Comparison of ENCODE assay signal across 26 cellular contexts in genomic region chr18:40235881-40236280, GRCh38.
"Had no signal": no experiment of that assay in that cellular context is flagged by ENCODE, and none has a peak within 500 bp of the region (broad histone marks: within the 10 kb centered on the region; RNA-seq: fewer than 3 reads in every experiment).

No MANE protein-coding gene starts in this region.

- H3K27me3 ChIP-seq: esophagus squamous epithelium, spleen, thyroid gland, vagina had no signal

- H3K4me1 ChIP-seq: esophagus squamous epithelium, lower lobe of right lung, psoas muscle, spleen, thyroid gland, vagina had no signal

- DNase-seq: cerebellar nuclear complex; cortex of kidney; effector memory CD8-positive, alpha-beta T cell; erythroblast; esophagus squamous epithelium; foreskin melanocyte; hypothalamus; immature natural killer cell; islet precursor cell; kidney glomerular epithelial cell; left ventricle myocardium superior; lower lobe of right lung; mucosa of descending colon; naive B cell; nucleus accumbens; posterior cingulate gyrus; psoas muscle; right cardiac atrium; spleen; stimulated activated CD4-positive, alpha-beta T cell treated with anti-CD3 and anti-CD28 coated beads, Interleukin-2, amount 100 ng/mL, for 48 hours; stimulated activated naive CD4-positive, alpha-beta T cell; stimulated activated naive CD8-positive, alpha-beta T cell treated with anti-CD3 and anti-CD28 coated beads, Interleukin-15, amount 100 ng/mL, for 72 hours; thyroid gland; trophoblast cell had no signal

- H3K4me3 ChIP-seq: esophagus squamous epithelium, lower lobe of right lung, mucosa of descending colon, psoas muscle, skin epidermis, spleen, thyroid gland, vagina had no signal

- ATAC-seq: effector memory CD8-positive, alpha-beta T cell; left ventricle myocardium superior; lower lobe of right lung; mucosa of descending colon; psoas muscle; right cardiac atrium; stimulated activated naive CD8-positive, alpha-beta T cell treated with anti-CD3 and anti-CD28 coated beads, Interleukin-15, amount 100 ng/mL, for 72 hours had no signal

- H3K27ac ChIP-seq: esophagus squamous epithelium, lower lobe of right lung, psoas muscle, skin epidermis, spleen, thyroid gland, vagina had no signal

- H3K9me3 ChIP-seq: esophagus squamous epithelium, lower lobe of right lung, mucosa of descending colon, psoas muscle, thyroid gland, vagina had no signal

- H3K36me3 ChIP-seq: esophagus squamous epithelium, lower lobe of right lung, spleen, thyroid gland, vagina had no signal
